In the genomic region with DNA sequence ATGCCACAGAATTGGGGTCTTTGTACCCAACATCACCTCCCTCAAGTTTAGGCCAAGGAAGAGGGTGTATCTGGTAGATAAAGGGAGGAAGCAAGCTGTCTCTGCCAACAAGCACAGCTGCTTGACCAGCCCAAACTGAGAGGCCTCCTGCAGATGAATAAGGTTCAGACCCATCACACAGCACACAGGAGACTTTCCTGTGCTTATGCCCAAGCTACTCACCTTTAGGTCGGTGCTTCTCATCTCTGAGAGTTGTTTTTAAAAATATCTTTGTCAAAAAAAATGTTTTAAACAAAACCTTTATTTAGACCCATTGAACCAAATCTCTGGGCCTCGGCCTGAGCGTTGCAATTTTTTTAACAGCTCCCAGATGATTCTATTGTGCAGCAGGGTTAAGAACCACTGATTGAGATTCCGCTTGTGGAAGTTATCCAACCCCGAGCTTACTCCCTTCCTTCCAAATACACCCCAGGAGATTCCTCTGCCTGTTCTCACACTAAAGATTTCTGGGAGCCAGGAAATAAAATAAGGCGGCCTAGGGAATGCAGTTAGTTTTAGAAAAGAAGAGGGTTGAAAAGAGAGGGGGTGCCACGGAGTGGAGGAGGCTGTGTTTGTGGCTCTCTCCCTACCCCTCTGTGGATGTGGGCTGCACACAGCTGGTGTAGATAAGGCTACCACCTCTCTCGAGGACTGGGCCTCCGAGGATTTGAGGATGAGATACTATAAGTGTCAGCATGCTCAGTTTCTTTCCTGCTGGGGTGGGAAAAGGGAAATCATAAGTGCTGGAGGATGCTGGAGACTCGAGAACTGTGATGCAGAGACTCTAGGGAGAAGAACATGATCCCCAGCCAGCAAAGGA, we compare ENCODE assay signal across 14 cellular contexts. TPM values are rescaled to one million over a fixed set of nuclear protein-coding genes. Genes with fewer than 3 reads are reported as not detected.
A peak's percentile ranks its signal among the peaks of the same experiment; 100 is the strongest.
DNase-seq lines count a peak whose midpoint lies in the region; ATAC-seq, FAIRE-seq and TF ChIP-seq lines count a peak whose summit lies in the region.
"Had no signal": no experiment of that assay in that cellular context is flagged by ENCODE, and none has a peak within 500 bp of the region (broad histone marks: within the 10 kb centered on the region; RNA-seq: fewer than 3 reads in every experiment).

No MANE protein-coding gene starts in this region.

- no peak overlapping the region for H3K27ac Mint-ChIP-seq in activated CD4-positive, alpha-beta T cell treated with anti-CD3 and anti-CD28 coated beads for 36 hours
- H3K27ac Mint-ChIP-seq: activated CD8-positive, alpha-beta T cell treated with anti-CD3 and anti-CD28 coated beads for 36 hours; activated naive CD4-positive, alpha-beta T cell treated with anti-CD3 and anti-CD28 coated beads, Interleukin-2, amount 10 ng/mL, durations not matched to agents 7 days and 5 days had no signal

- ATAC-seq in GM21529 (IDR thresholded peaks at IDR 0.05; ENCODE audit: unreplicated experiment) = peak; percentile 34
- peak; percentile 14 to 54 for ATAC-seq in left cardiac atrium
- ATAC-seq in activated CD4-positive, alpha-beta T cell treated with anti-CD3 and anti-CD28 coated beads for 36 hours = no peak
- ATAC-seq: activated CD8-positive, alpha-beta T cell treated with anti-CD3 and anti-CD28 coated beads for 36 hours; Panc1 had no signal

- H3K4me1 ChIP-seq in suprapubic skin = peaks cover 80% of the 10 kb centered on the region

- H3K9me3 ChIP-seq in suprapubic skin = no peaks in the 10 kb centered on the region

- H3K4me3 ChIP-seq in suprapubic skin = no peak overlapping the region

- 39% methylated on average over 10 of the region's 10 CpGs for WGBS in suprapubic skin

- TF ChIP-seq CTCF in RWPE1 (conservative IDR thresholded peaks at IDR 0.05; ENCODE audit: low read depth) (no peak), suprapubic skin (IDR thresholded peaks at IDR 0.05) (no peak)

- peaks cover 3% of the 10 kb centered on the region for H3K27me3 Mint-ChIP-seq in activated CD4-positive, alpha-beta T cell treated with anti-CD3 and anti-CD28 coated beads for 36 hours
- H3K27me3 Mint-ChIP-seq: activated CD8-positive, alpha-beta T cell treated with anti-CD3 and anti-CD28 coated beads for 36 hours had no signal

- no peaks in the 10 kb centered on the region for H3K9me3 Mint-ChIP-seq in activated CD4-positive, alpha-beta T cell treated with anti-CD3 and anti-CD28 coated beads for 36 hours (ENCODE audit: low read depth)
- H3K9me3 Mint-ChIP-seq: activated CD8-positive, alpha-beta T cell treated with anti-CD3 and anti-CD28 coated beads for 36 hours; activated naive CD4-positive, alpha-beta T cell treated with anti-CD3 and anti-CD28 coated beads, Interleukin-2, amount 10 ng/mL, durations not matched to agents 7 days and 5 days had no signal

- H3K4me1 Mint-ChIP-seq in activated CD4-positive, alpha-beta T cell treated with anti-CD3 and anti-CD28 coated beads for 36 hours = peaks cover 15% of the 10 kb centered on the region

- H3K36me3 Mint-ChIP-seq in activated CD4-positive, alpha-beta T cell treated with anti-CD3 and anti-CD28 coated beads for 36 hours (ENCODE audit: low read depth) = no peaks in the 10 kb centered on the region
- H3K36me3 Mint-ChIP-seq: activated naive CD4-positive, alpha-beta T cell treated with anti-CD3 and anti-CD28 coated beads, Interleukin-2, amount 10 ng/mL, durations not matched to agents 7 days and 5 days; CD4-positive, CD25-positive, alpha-beta regulatory T cell had no signal

- TF ChIP-seq POLR2A in suprapubic skin (IDR thresholded peaks at IDR 0.05) (no peak), H54 (IDR thresholded peaks at IDR 0.05; ENCODE audit: low read depth, low read length) (no peak)

- H3K27ac ChIP-seq in RWPE1 (peak overlapping the region; percentile 84), suprapubic skin (peak overlapping the region; percentile 61)

- TF ChIP-seq EP300 in suprapubic skin (IDR thresholded peaks at IDR 0.05) = no peak

- no peaks in the 10 kb centered on the region for H3K36me3 ChIP-seq in suprapubic skin

- DNase-seq in RWPE1 (ENCODE audit: low spot score) (no peak), left cardiac atrium (no peak), suprapubic skin (ENCODE audit: low spot score in 2 of 2) (no peak), putamen (ENCODE audit: low spot score) (no peak), H54 (ENCODE audit: insufficient read length, low spot score) (no peak)
- DNase-seq in activated CD4-positive, alpha-beta T cell treated with anti-CD3 and anti-CD28 coated beads for 36 hours = no peak
- no peak for DNase-seq in NK-92 treated with Interleukin-12 subunit alpha and Interleukin-12 subunit beta, amount 100 ng/mL, for 24 hours (lab: John Stamatoyannopoulos, UW)
- DNase-seq: activated CD8-positive, alpha-beta T cell treated with anti-CD3 and anti-CD28 coated beads for 36 hours; activated naive CD4-positive, alpha-beta T cell treated with anti-CD3 and anti-CD28 coated beads, Interleukin-2, amount 10 ng/mL, durations not matched to agents 7 days and 5 days; CD4-positive, CD25-positive, alpha-beta regulatory T cell; NCI-H226; T-helper 2 cell had no signal

- intact Hi-C loops in left cardiac atrium (cut with DNase I) = no loop called here
- intact Hi-C loops in activated CD4-positive, alpha-beta T cell treated with anti-CD3 and anti-CD28 coated beads for 36 hours (cut with DNase I, micrococcal nuclease) = no loop called here

- no peak overlapping the region for H3K4me3 Mint-ChIP-seq in activated CD4-positive, alpha-beta T cell treated with anti-CD3 and anti-CD28 coated beads for 36 hours
- H3K4me3 Mint-ChIP-seq: activated CD8-positive, alpha-beta T cell treated with anti-CD3 and anti-CD28 coated beads for 36 hours; activated naive CD4-positive, alpha-beta T cell treated with anti-CD3 and anti-CD28 coated beads, Interleukin-2, amount 10 ng/mL, durations not matched to agents 7 days and 5 days; CD4-positive, CD25-positive, alpha-beta regulatory T cell had no signal

- CTCF ChIA-PET in RWPE1 (lab: Yijun Ruan, JAX) = no interaction called here
- CTCF ChIA-PET in activated CD4-positive, alpha-beta T cell treated with anti-CD3 and anti-CD28 coated beads for 36 hours (lab: Charles Lee) = no interaction called here

- FAIRE-seq in H54 (lab: Jason Lieb, UNC) = no peak

- H3K27me3 ChIP-seq in suprapubic skin = no peaks in the 10 kb centered on the region

- POLR2A ChIA-PET in RWPE1 (lab: Yijun Ruan, JAX; ENCODE audit: low non-redundant PET) = no interaction called here
- POLR2A ChIA-PET in activated CD4-positive, alpha-beta T cell treated with anti-CD3 and anti-CD28 coated beads for 36 hours (lab: Charles Lee) = no interaction called here

RNA-seq across cellular contexts. Expression of a gene that starts 24.9 kb away (rescaled TPM):
- 10 to 100 TPM; 42.9 to 49.0 TPM for total RNA-seq in left cardiac atrium
- 100 to 1,000 TPM in 3 of 4 donors, 10 to 100 TPM in 1; 99.6 to 151 (median 113) TPM for total RNA-seq in suprapubic skin
- 10 to 100 TPM; 83.8 to 91.4 TPM for total RNA-seq in activated CD4-positive, alpha-beta T cell treated with anti-CD3 and anti-CD28 coated beads for 36 hours
